In the genomic region with DNA sequence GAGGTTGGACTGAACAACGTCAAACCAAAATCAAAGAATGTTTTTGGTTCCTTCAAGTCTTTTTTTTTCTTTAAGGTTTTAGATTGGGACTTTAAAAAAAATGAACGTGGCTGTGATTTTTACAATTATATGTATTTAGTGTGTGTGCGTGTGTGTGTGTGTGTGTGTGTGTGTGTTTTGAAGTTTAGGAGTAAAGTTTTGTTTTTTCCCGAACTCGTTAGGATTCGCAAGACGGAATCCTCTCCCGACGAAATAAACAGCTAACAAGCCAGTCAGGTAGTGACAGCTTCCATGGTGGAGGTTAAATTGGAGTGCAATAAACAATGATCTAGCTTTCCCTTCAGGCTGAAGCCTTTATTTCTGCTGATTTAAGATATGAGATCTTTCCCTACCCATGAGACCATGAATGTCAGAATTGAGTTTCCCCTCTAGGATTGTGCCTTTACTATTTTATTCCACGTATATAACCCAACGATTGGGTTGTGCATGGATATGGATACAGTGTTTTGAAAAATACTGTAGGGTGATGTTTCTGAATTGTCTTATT, we compare ENCODE assay signal across 8 cellular contexts. TPM values are rescaled to one million over a fixed set of nuclear protein-coding genes. Genes with fewer than 3 reads are reported as not detected.
DNase-seq lines count a peak whose midpoint lies in the region; ATAC-seq and TF ChIP-seq lines count a peak whose summit lies in the region.

No MANE protein-coding gene starts in this region.

- no peaks in the 10 kb centered on the region for H3K9me3 ChIP-seq in CD8-positive, alpha-beta T cell (ENCODE audit: low read length)
- no peaks in the 10 kb centered on the region for H3K9me3 ChIP-seq in Loucy (ENCODE audit: insufficient read depth, low read depth, low read length)
- H3K9me3 ChIP-seq in mammary epithelial cell (replicated peaks; ENCODE audit: insufficient read depth, low read length): no peaks in the 10 kb centered on the region
- peaks cover under 1% of the 10 kb centered on the region for H3K9me3 ChIP-seq in mesenchymal stem cell (ENCODE audit: control insufficient read depth, low read length)
- no peaks in the 10 kb centered on the region for H3K9me3 ChIP-seq in vagina

- H3F3A ChIP-seq in Loucy (ENCODE audit: low read depth): no peaks in the 10 kb centered on the region

- H3K4me1 ChIP-seq in CD8-positive, alpha-beta T cell (ENCODE audit: insufficient read depth, low read length): peaks cover 12% of the 10 kb centered on the region
- H3K4me1 ChIP-seq in Loucy (ENCODE audit: insufficient read depth, low read length, poor library complexity, severe bottlenecking) (peaks cover 55% of the 10 kb centered on the region), mammary epithelial cell (ENCODE audit: insufficient read depth, low read length) (peaks cover 13% of the 10 kb centered on the region), mesenchymal stem cell (ENCODE audit: control insufficient read depth, insufficient read depth, low read depth, low read length) (peaks cover 2% of the 10 kb centered on the region), vagina (peaks cover 29% of the 10 kb centered on the region)

- peak overlapping the region; percentile 86 for H3K4me2 ChIP-seq in Loucy (ENCODE audit: low read depth, low read length, poor library complexity, severe bottlenecking)
- peak overlapping the region; percentile 73 for H3K4me2 ChIP-seq in mammary epithelial cell (ENCODE audit: insufficient read depth, low read depth, low read length)
- peak overlapping the region; percentile 90 for H3K4me2 ChIP-seq in mesenchymal stem cell (ENCODE audit: low read length, poor library complexity, severe bottlenecking)

- no peak for ATAC-seq in CD8-positive, alpha-beta T cell
- ATAC-seq in GM18519 (IDR thresholded peaks at IDR 0.05; ENCODE audit: low FRiP score, unreplicated experiment): no peak

- no peak for TF ChIP-seq CTCF in CD8-positive, alpha-beta T cell (IDR thresholded peaks at IDR 0.05)
- TF ChIP-seq CTCF in Loucy (conservative IDR thresholded peaks at IDR 0.05; ENCODE audit: low read length) (no peak), mammary epithelial cell (conservative IDR thresholded peaks at IDR 0.05 in 1 of 2, IDR thresholded peaks at IDR 0.05 in 1 of 2; ENCODE audit: extremely low read depth in 1 of 2, insufficient read depth in 1 of 2, low read depth in 1 of 2, low read length in 2 of 2) (no peak), vagina (IDR thresholded peaks at IDR 0.05) (no peak)

- H3K27me3 Mint-ChIP-seq in CD8-positive, alpha-beta T cell (ENCODE audit: low read depth): no peaks in the 10 kb centered on the region

- no peak overlapping the region for H2AFZ ChIP-seq in Loucy (ENCODE audit: low read length)
- peak overlapping the region; percentile 97 for H2AFZ ChIP-seq in mammary epithelial cell (ENCODE audit: low read depth, low read length)
- no peak overlapping the region for H2AFZ ChIP-seq in mesenchymal stem cell (ENCODE audit: low read depth, low read length)

- TF ChIP-seq POLR2A in vagina (IDR thresholded peaks at IDR 0.05): no peak

- H3K36me3 ChIP-seq in CD8-positive, alpha-beta T cell (ENCODE audit: insufficient read depth, low read length): no peaks in the 10 kb centered on the region
- peaks cover under 1% of the 10 kb centered on the region; the same call in 1 of the 2 replicates for H3K36me3 ChIP-seq in Loucy (ENCODE audit: insufficient read depth, low read length)
- no peaks in the 10 kb centered on the region for H3K36me3 ChIP-seq in mammary epithelial cell (ENCODE audit: insufficient read depth, low read length)
- no peaks in the 10 kb centered on the region for H3K36me3 ChIP-seq in mesenchymal stem cell (ENCODE audit: control insufficient read depth in 1 of 2, insufficient read depth in 2 of 2, low read depth in 1 of 2, low read length in 2 of 2)
- no peaks in the 10 kb centered on the region for H3K36me3 ChIP-seq in vagina

- POLR2A ChIA-PET in CD8-positive, alpha-beta T cell (lab: Charles Lee): interaction anchor here (0.6 to 2.3 kb wide), 3 partner anchors 263 to 583 kb away, joined by 4 to 12 read pairs (median 4); a partner anchor contains a TSS

- no peak overlapping the region for H3K18ac ChIP-seq in mesenchymal stem cell (ENCODE audit: low read depth in 1 of 2, low read length in 2 of 2)

- no peak overlapping the region for H2AK5ac ChIP-seq in mesenchymal stem cell (ENCODE audit: low read length, severe bottlenecking)

- H3K9me3 Mint-ChIP-seq in CD8-positive, alpha-beta T cell: no peaks in the 10 kb centered on the region

- dilution Hi-C loops in mammary epithelial cell (cut with HindIII; ENCODE audit: low sequenced_read_pairs): no loop called here

- H3K79me2 ChIP-seq in Loucy (ENCODE audit: insufficient read depth, low read length) (peaks cover 70% of the 10 kb centered on the region), mammary epithelial cell (ENCODE audit: insufficient read depth, low read length) (peaks cover 4% of the 10 kb centered on the region)

- 19% methylated on average over 11 of the region's 11 CpGs for WGBS in mammary epithelial cell (ENCODE audit: low coverage, missing lambda C conversion rate)
- 25% methylated on average over 4 of the region's 11 CpGs for WGBS in mesenchymal stem cell

- H4K91ac ChIP-seq in mesenchymal stem cell (ENCODE audit: low read length): no peak overlapping the region

- H3K27ac Mint-ChIP-seq in CD8-positive, alpha-beta T cell: peak overlapping the region; percentile 93

- in situ Hi-C loops in mammary epithelial cell (cut with MboI; ENCODE audit: low sequenced_read_pairs in 2 of 2): no loop called here

- no peaks in the 10 kb centered on the region for H3K9me2 ChIP-seq in Loucy (replicated peaks; ENCODE audit: low read depth, low read length)

- peak overlapping the region; percentile 95 for H3K4me3 Mint-ChIP-seq in CD8-positive, alpha-beta T cell

- H3K27ac ChIP-seq in CD8-positive, alpha-beta T cell (ENCODE audit: low read depth, low read length): peak overlapping the region; percentile 58
- H3K27ac ChIP-seq in mammary epithelial cell (ENCODE audit: insufficient read depth, low read depth, low read length) (no peak overlapping the region), mesenchymal stem cell (ENCODE audit: low read length, poor library complexity, severe bottlenecking) (no peak overlapping the region), vagina (peak overlapping the region; percentile 91)

- H2BK12ac ChIP-seq in mesenchymal stem cell (ENCODE audit: low read length in 2 of 2): no peak overlapping the region

- H3K4ac ChIP-seq in mesenchymal stem cell (ENCODE audit: low read depth in 1 of 2, low read length in 2 of 2): no peak overlapping the region

- no peak overlapping the region for H3K23ac ChIP-seq in mesenchymal stem cell (ENCODE audit: low read length in 2 of 2)

- intact Hi-C loops in CD8-positive, alpha-beta T cell (cut with DNase I, micrococcal nuclease): loop anchor here (1.0 to 10.0 kb wide), 11 partner anchors 45 to 1006 kb away; a partner anchor contains a TSS
- intact Hi-C loops in mammary epithelial cell (cut with micrococcal nuclease): loop anchor here (1.0 to 10.0 kb wide), 5 partner anchors 109 to 373 kb away; a partner anchor contains a TSS
- intact Hi-C loops in vagina (cut with DNase I): no loop called here

- no peak for DNase-seq in CD8-positive, alpha-beta T cell
- peak; percentile 3 for DNase-seq in mammary epithelial cell
- DNase-seq in mesenchymal stem cell: no peak
- DNase-seq in vagina (ENCODE audit: extremely low spot score in 2 of 2): no peak
- DNase-seq in activated CD4-positive, CD25-positive, alpha-beta regulatory T cell (lab: John Stamatoyannopoulos, UW): no peak
- no peak for DNase-seq in activated effector memory CD4-positive, alpha-beta T cell treated with Interleukin-2 at 50 U/mL for 16 hours

- peaks cover 42% of the 10 kb centered on the region for H3K4me1 Mint-ChIP-seq in CD8-positive, alpha-beta T cell (ENCODE audit: low read depth)

- no peak overlapping the region for H4K8ac ChIP-seq in mesenchymal stem cell (ENCODE audit: low read length)

- no peak overlapping the region for H3K14ac ChIP-seq in mesenchymal stem cell (ENCODE audit: low read length in 2 of 2)

- H3K9ac ChIP-seq in Loucy (ENCODE audit: low read depth, low read length, poor library complexity, severe bottlenecking) (peak overlapping the region; percentile 77), mammary epithelial cell (ENCODE audit: insufficient read depth, low read length) (peak overlapping the region; percentile 26), mesenchymal stem cell (ENCODE audit: low read length) (peak overlapping the region; percentile 52)

- H3K36me3 Mint-ChIP-seq in CD8-positive, alpha-beta T cell: peaks cover 12% of the 10 kb centered on the region

- BruUV-seq in mammary epithelial cell (replicated peaks; lab: Mats Ljungman, UMichigan): TSS peak; percentile 27

- CTCF ChIA-PET in CD8-positive, alpha-beta T cell (lab: Charles Lee): no interaction called here
- CTCF ChIA-PET in mammary epithelial cell (lab: Charles Lee; ENCODE audit: low non-redundant PET): no interaction called here

- H2BK15ac ChIP-seq in mesenchymal stem cell (ENCODE audit: low read depth, poor library complexity, severe bottlenecking): no peak overlapping the region

- no peaks in the 10 kb centered on the region for H3K27me3 ChIP-seq in CD8-positive, alpha-beta T cell (ENCODE audit: insufficient read depth, low read length)
- H3K27me3 ChIP-seq in Loucy (ENCODE audit: insufficient read depth, low read length, poor library complexity, severe bottlenecking) (no peaks in the 10 kb centered on the region), mammary epithelial cell (ENCODE audit: insufficient read depth, low read length) (no peaks in the 10 kb centered on the region), mesenchymal stem cell (ENCODE audit: control insufficient read depth in 1 of 2, insufficient read depth in 1 of 2, low read length in 2 of 2) (no peaks in the 10 kb centered on the region), vagina (no peaks in the 10 kb centered on the region)

- H3K4me3 ChIP-seq in CD8-positive, alpha-beta T cell (ENCODE audit: low read depth, low read length): peak overlapping the region; percentile 61
- H3K4me3 ChIP-seq in Loucy (ENCODE audit: low read length, poor library complexity, severe bottlenecking): peak overlapping the region; percentile 79
- peak overlapping the region; percentile 62 to 75 (median 73) for H3K4me3 ChIP-seq in mammary epithelial cell (replicated peaks in 1 of 3; ENCODE audit: insufficient read depth in 1 of 3, low read depth in 2 of 3, low read length in 3 of 3)
- H3K4me3 ChIP-seq in mesenchymal stem cell (ENCODE audit: insufficient read depth in 1 of 2, low read depth in 1 of 2, low read length in 2 of 2): peak overlapping the region in 1 of 2 experiments; percentile 83
- H3K4me3 ChIP-seq in vagina: peak overlapping the region; percentile 85 to 97

- no peak overlapping the region for H2BK5ac ChIP-seq in mesenchymal stem cell (ENCODE audit: low read depth, low read length, poor library complexity, severe bottlenecking)

- H3K79me1 ChIP-seq in mesenchymal stem cell (replicated peaks; ENCODE audit: low read length, poor library complexity, severe bottlenecking): peaks cover 7% of the 10 kb centered on the region

- H2BK120ac ChIP-seq in mesenchymal stem cell (ENCODE audit: low read depth, low read length): no peak overlapping the region

- H4K20me1 ChIP-seq in Loucy (ENCODE audit: insufficient read depth, low read length, poor library complexity, severe bottlenecking): peaks cover 47% of the 10 kb centered on the region
- no peaks in the 10 kb centered on the region for H4K20me1 ChIP-seq in mammary epithelial cell (ENCODE audit: insufficient read depth, low read length)

RNA-seq across cellular contexts. Expression of a gene that starts 1.2 kb away (rescaled TPM):
- 1 to 10 TPM; 7.2 to 7.5 TPM for total RNA-seq in CD8-positive, alpha-beta T cell
- total RNA-seq in mammary epithelial cell: 1 to 10 TPM; 2.5 TPM
- polyA plus RNA-seq in mammary epithelial cell: 0.99 TPM
- polyA minus RNA-seq in mammary epithelial cell: 6.9 TPM
- polyA plus RNA-seq in mesenchymal stem cell (2013, experiment 1 of 2): 1.2 TPM
- polyA plus RNA-seq in mesenchymal stem cell (2013, experiment 2 of 2): 1.1 TPM
- 12.0 TPM for total RNA-seq in vagina

Comparison
In these comparisons a context has a peak if more than half of its experiments do, and no peak if none do; other contexts are left out.
1. H3K27ac ChIP-seq: peak in CD8-positive, alpha-beta T cell (single experiment) and vagina (single experiment); none in mammary epithelial cell (single experiment) and mesenchymal stem cell (single experiment).
2. H3K9ac ChIP-seq: peak in every context shown above with its lines; median percentile 77 in Loucy; 52 in mesenchymal stem cell; 26 in mammary epithelial cell.
3. Peak in every context shown above with its lines, with median percentiles within 50 percentile points of each other: H3K4me2 ChIP-seq.